Comparison of ENCODE assay signal across 1 cellular context in genomic region chr16:78200623-78201096, GRCh38.
TF ChIP-seq lines count a peak whose summit lies in the region.

No MANE protein-coding gene starts in this region.

TF ChIP-seq in HepG2, 621 proteins besides CTCF, POLR2A, EP300 and RAD21 (continued from another document):
- TF ChIP-seq PRDM10 (CRISPR knock-in tag; IDR thresholded peaks at IDR 0.05; ENCODE audit: low read depth) (peak; percentile 78; the same call in 1 of the 2 replicates), ZNF563 (CRISPR knock-in tag; IDR thresholded peaks at IDR 0.05) (no peak), MTERF4 (CRISPR knock-in tag; IDR thresholded peaks at IDR 0.05) (no peak), ZBTB7A (CRISPR knock-in tag; IDR thresholded peaks at IDR 0.05) (no peak), NRL (CRISPR knock-in tag; IDR thresholded peaks at IDR 0.05; ENCODE audit: borderline replicate concordance) (no peak), SP5 (CRISPR knock-in tag; IDR thresholded peaks at IDR 0.05; ENCODE audit: borderline replicate concordance, low read depth) (no peak), HIC2 (CRISPR knock-in tag; IDR thresholded peaks at IDR 0.05; ENCODE audit: low read depth) (no peak), ZNF503 (CRISPR knock-in tag; IDR thresholded peaks at IDR 0.05) (peak; percentile 43; the same call in 1 of the 2 replicates), RBM39 (IDR thresholded peaks at IDR 0.05; ENCODE audit: low read depth, low read length, poor library complexity, severe bottlenecking) (no peak), PRDM15 (CRISPR knock-in tag; IDR thresholded peaks at IDR 0.05) (no peak), MED8 (CRISPR knock-in tag; IDR thresholded peaks at IDR 0.05; ENCODE audit: insufficient replicate concordance) (no peak), KDM3A (CRISPR knock-in tag; IDR thresholded peaks at IDR 0.05; ENCODE audit: low read depth) (no peak), HIVEP1 (CRISPR knock-in tag; IDR thresholded peaks at IDR 0.05) (no peak), ZNF841 (CRISPR knock-in tag; IDR thresholded peaks at IDR 0.05; ENCODE audit: borderline replicate concordance) (no peak), FOXP4 (CRISPR knock-in tag; IDR thresholded peaks at IDR 0.05) (peak; percentile 82), U2AF2 (IDR thresholded peaks at IDR 0.05; ENCODE audit: low read depth, low read length) (no peak), HNRNPUL1 (IDR thresholded peaks at IDR 0.05; ENCODE audit: low read depth, low read length) (no peak), ZFP62 (CRISPR knock-in tag; IDR thresholded peaks at IDR 0.05) (no peak), NCOA1 (CRISPR knock-in tag; IDR thresholded peaks at IDR 0.05) (no peak), MYC (CRISPR knock-in tag; IDR thresholded peaks at IDR 0.05; ENCODE audit: borderline replicate concordance) (no peak), ZNF644 (CRISPR knock-in tag; IDR thresholded peaks at IDR 0.05; ENCODE audit: low read depth) (peak; percentile 39; the same call in 1 of the 2 replicates), HDAC6 (IDR thresholded peaks at IDR 0.05; ENCODE audit: low read depth, low read length) (no peak), JUN (CRISPR knock-in tag; IDR thresholded peaks at IDR 0.05) (no peak), ZNF609 (CRISPR knock-in tag; IDR thresholded peaks at IDR 0.05; ENCODE audit: borderline replicate concordance) (peak; percentile 66; the same call in 1 of the 2 replicates), ZNF18 (CRISPR knock-in tag; IDR thresholded peaks at IDR 0.05; ENCODE audit: insufficient replicate concordance) (no peak), CCDC6 (CRISPR knock-in tag; IDR thresholded peaks at IDR 0.05) (no peak), ZKSCAN5 (CRISPR knock-in tag; IDR thresholded peaks at IDR 0.05) (no peak), EEA1 (CRISPR knock-in tag; IDR thresholded peaks at IDR 0.05; ENCODE audit: borderline replicate concordance) (no peak)
